Comparison of ENCODE assay signal across 1 cellular context in the genomic region with DNA sequence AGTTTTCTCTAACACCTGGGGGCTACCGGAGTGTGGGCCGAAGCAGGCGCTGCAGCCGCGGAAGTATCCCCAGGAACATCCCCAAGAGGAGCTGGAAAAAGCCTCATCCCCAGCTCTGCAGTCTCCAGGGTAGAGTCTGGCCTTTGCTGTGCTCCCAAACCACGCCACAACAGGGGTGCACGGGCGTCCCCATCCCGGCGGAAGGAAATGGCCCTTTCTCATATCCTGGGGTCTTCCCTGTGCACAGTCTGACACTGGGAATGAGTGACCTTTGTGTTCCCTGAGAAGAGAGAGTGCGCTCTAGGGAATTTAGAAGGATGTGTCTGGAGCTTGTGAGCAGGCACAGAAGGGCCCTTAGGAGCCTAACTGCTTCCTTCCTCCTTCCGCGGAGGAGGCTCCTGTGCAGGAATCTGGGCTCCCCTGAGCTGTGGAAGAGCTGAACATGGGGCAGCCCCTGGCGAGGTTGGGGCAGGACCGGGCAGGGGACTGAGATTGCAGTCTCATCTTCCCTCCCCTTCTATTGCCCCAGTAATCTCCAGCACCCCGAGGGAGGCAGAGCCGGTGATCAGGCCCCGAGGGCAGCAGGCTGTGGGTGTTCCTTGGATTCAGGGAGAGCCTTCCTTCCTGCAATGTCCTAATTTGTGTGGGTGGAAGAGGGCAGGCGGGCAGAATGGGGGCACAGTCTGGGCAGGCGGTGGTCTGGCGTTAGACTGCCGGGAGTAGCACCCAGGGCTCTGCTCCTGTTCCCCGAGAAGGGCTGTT.
TF ChIP-seq lines count a peak whose summit lies in the region.

No MANE protein-coding gene starts in this region.

TF ChIP-seq in liver, 16 proteins besides CTCF, POLR2A, EP300 and RAD21 (continued from another document):
- TF ChIP-seq, protein P1, sequence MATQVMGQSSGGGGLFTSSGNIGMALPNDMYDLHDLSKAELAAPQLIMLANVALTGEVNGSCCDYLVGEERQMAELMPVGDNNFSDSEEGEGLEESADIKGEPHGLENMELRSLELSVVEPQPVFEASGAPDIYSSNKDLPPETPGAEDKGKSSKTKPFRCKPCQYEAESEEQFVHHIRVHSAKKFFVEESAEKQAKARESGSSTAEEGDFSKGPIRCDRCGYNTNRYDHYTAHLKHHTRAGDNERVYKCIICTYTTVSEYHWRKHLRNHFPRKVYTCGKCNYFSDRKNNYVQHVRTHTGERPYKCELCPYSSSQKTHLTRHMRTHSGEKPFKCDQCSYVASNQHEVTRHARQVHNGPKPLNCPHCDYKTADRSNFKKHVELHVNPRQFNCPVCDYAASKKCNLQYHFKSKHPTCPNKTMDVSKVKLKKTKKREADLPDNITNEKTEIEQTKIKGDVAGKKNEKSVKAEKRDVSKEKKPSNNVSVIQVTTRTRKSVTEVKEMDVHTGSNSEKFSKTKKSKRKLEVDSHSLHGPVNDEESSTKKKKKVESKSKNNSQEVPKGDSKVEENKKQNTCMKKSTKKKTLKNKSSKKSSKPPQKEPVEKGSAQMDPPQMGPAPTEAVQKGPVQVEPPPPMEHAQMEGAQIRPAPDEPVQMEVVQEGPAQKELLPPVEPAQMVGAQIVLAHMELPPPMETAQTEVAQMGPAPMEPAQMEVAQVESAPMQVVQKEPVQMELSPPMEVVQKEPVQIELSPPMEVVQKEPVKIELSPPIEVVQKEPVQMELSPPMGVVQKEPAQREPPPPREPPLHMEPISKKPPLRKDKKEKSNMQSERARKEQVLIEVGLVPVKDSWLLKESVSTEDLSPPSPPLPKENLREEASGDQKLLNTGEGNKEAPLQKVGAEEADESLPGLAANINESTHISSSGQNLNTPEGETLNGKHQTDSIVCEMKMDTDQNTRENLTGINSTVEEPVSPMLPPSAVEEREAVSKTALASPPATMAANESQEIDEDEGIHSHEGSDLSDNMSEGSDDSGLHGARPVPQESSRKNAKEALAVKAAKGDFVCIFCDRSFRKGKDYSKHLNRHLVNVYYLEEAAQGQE (IDR thresholded peaks at IDR 0.05), result no peak
